Comparison of ENCODE assay signal across 11 cellular contexts in genomic region chr4:110610940-110611785, GRCh38. TPM values are rescaled to one million over a fixed set of nuclear protein-coding genes. Genes with fewer than 3 reads are reported as not detected.
DNase-seq lines count a peak whose midpoint lies in the region; ATAC-seq and TF ChIP-seq lines count a peak whose summit lies in the region.
"Had no signal": no experiment of that assay in that cellular context is flagged by ENCODE, and none has a peak within 500 bp of the region (broad histone marks: within the 10 kb centered on the region; RNA-seq: fewer than 3 reads in every experiment).

No MANE protein-coding gene starts in this region.

- CTCF ChIA-PET in activated CD4-positive, alpha-beta memory T cell treated with anti-CD3 and anti-CD28 coated beads for 36 hours (lab: Charles Lee) = no interaction called here

- DNase-seq in COLO668 (lab: John Stamatoyannopoulos, UW; ENCODE audit: unreplicated experiment) (peak; percentile 69), prostate gland (ENCODE audit: low spot score) (no peak), chondrocyte (ENCODE audit: low spot score) (no peak), posterior vena cava (ENCODE audit: low spot score) (no peak)
- DNase-seq in activated CD4-positive, alpha-beta memory T cell treated with anti-CD3 and anti-CD28 coated beads for 36 hours = no peak
- DNase-seq: cerebellar nuclear complex, DND-41 had no signal

- no peak for TF ChIP-seq POLR2A in prostate gland (IDR thresholded peaks at IDR 0.05)

- POLR2A ChIA-PET in activated CD4-positive, alpha-beta memory T cell treated with anti-CD3 and anti-CD28 coated beads for 36 hours (lab: Charles Lee) = no interaction called here

- H3K27ac ChIP-seq in iPS-18a (ENCODE audit: low read length) = no peak overlapping the region
- H3K27ac ChIP-seq in prostate gland = no peak overlapping the region
- H3K27ac ChIP-seq: KMS-11 had no signal

- H3K27me3 Mint-ChIP-seq in chondrocyte (ENCODE audit: low read depth) = peaks cover 64% of the 10 kb centered on the region
- H3K27me3 Mint-ChIP-seq in activated CD4-positive, alpha-beta memory T cell treated with anti-CD3 and anti-CD28 coated beads for 36 hours = peaks cover 72% of the 10 kb centered on the region

- ATAC-seq in GM19468 (IDR thresholded peaks at IDR 0.05; ENCODE audit: extremely low read depth, unreplicated experiment) (peak; percentile 61), HG03378 (IDR thresholded peaks at IDR 0.05; ENCODE audit: unreplicated experiment) (peak; percentile 90)

- peaks cover under 1% of the 10 kb centered on the region for H3K4me1 Mint-ChIP-seq in chondrocyte (ENCODE audit: low read depth)
- H3K4me1 Mint-ChIP-seq in activated CD4-positive, alpha-beta memory T cell treated with anti-CD3 and anti-CD28 coated beads for 36 hours (ENCODE audit: low read depth) = peaks cover 7% of the 10 kb centered on the region

- no peak overlapping the region for H3K4me3 Mint-ChIP-seq in chondrocyte (ENCODE audit: unreplicated experiment)
- H3K4me3 Mint-ChIP-seq in activated CD4-positive, alpha-beta memory T cell treated with anti-CD3 and anti-CD28 coated beads for 36 hours = no peak overlapping the region

- no peaks in the 10 kb centered on the region for H3K9me3 ChIP-seq in iPS-18a (ENCODE audit: control insufficient read depth, low read depth, low read length)
- no peaks in the 10 kb centered on the region for H3K9me3 ChIP-seq in prostate gland

- no peak overlapping the region for H3K9ac ChIP-seq in iPS-18a (ENCODE audit: low read length)
- H3K9ac ChIP-seq: KMS-11 had no signal

- 8% methylated on average over 29 of the region's 50 CpGs for WGBS in prostate gland

- H3K4me3 ChIP-seq in iPS-18a (ENCODE audit: low read length) = peak overlapping the region; percentile 7
- H3K4me3 ChIP-seq in prostate gland = no peak overlapping the region

- intact Hi-C loops in prostate gland (cut with DNase I) = no loop called here
- intact Hi-C loops in activated CD4-positive, alpha-beta memory T cell treated with anti-CD3 and anti-CD28 coated beads for 36 hours (cut with micrococcal nuclease) = no loop called here
- intact Hi-C loops in posterior vena cava (cut with DNase I) = no loop called here

- H3K27me3 ChIP-seq in iPS-18a (ENCODE audit: control insufficient read depth, insufficient read depth, low read length) (peaks cover 85% of the 10 kb centered on the region), prostate gland (replicated peaks; ENCODE audit: insufficient read depth) (peaks cover 32% of the 10 kb centered on the region)

- TF ChIP-seq CTCF in prostate gland (IDR thresholded peaks at IDR 0.05) = no peak
- no peak for TF ChIP-seq CTCF in chondrocyte (IDR thresholded peaks at IDR 0.05)

- H3K9me3 Mint-ChIP-seq in chondrocyte (ENCODE audit: low read depth) = no peaks in the 10 kb centered on the region
- H3K9me3 Mint-ChIP-seq in activated CD4-positive, alpha-beta memory T cell treated with anti-CD3 and anti-CD28 coated beads for 36 hours = no peaks in the 10 kb centered on the region

- H3K36me3 ChIP-seq in iPS-18a (ENCODE audit: control insufficient read depth, low read depth, low read length) (no peaks in the 10 kb centered on the region), prostate gland (no peaks in the 10 kb centered on the region)

- H3K36me3 Mint-ChIP-seq in chondrocyte (ENCODE audit: low read depth) = peaks cover 3% of the 10 kb centered on the region
- H3K36me3 Mint-ChIP-seq in activated CD4-positive, alpha-beta memory T cell treated with anti-CD3 and anti-CD28 coated beads for 36 hours = no peaks in the 10 kb centered on the region

- H3K4me1 ChIP-seq in iPS-18a (ENCODE audit: control insufficient read depth, low read depth, low read length) (peaks cover 26% of the 10 kb centered on the region), prostate gland (replicated peaks) (no peaks in the 10 kb centered on the region)

- H3K27ac Mint-ChIP-seq in chondrocyte (ENCODE audit: unreplicated experiment) = no peak overlapping the region
- H3K27ac Mint-ChIP-seq in activated CD4-positive, alpha-beta memory T cell treated with anti-CD3 and anti-CD28 coated beads for 36 hours = no peak overlapping the region

RNA-seq across cellular contexts. Expression of gene PITX2, which starts 11.7 kb away (rescaled TPM):
- total RNA-seq in prostate gland = 1 to 10 TPM; 2.0 to 2.3 TPM
- total RNA-seq in chondrocyte = 0.64 to 1.0 TPM in 2 of 3 replicates, not detected in the other
- total RNA-seq in activated CD4-positive, alpha-beta memory T cell treated with anti-CD3 and anti-CD28 coated beads for 36 hours = not detected
- total RNA-seq in posterior vena cava = under 1 TPM; 0.19 to 0.43 TPM
